ENCODE assay signal across 21 cellular contexts in genomic region chr15:36596915-36597314, GRCh38.
"Had no signal": no experiment of that assay in that cellular context is flagged by ENCODE, and none has a peak within 500 bp of the region (broad histone marks: within the 10 kb centered on the region; RNA-seq: fewer than 3 reads in every experiment).

No MANE protein-coding gene starts in this region.

- H3K9me3 ChIP-seq: colonic mucosa, esophagus squamous epithelium, gastroesophageal sphincter, mucosa of descending colon, ovary, stomach, thoracic aorta, transverse colon had no signal

- H3K4me3 ChIP-seq: colonic mucosa, esophagus squamous epithelium, gastroesophageal sphincter, hepatocyte, mucosa of descending colon, ovary, stomach, thoracic aorta, transverse colon had no signal

- H3K27ac ChIP-seq: colonic mucosa, esophagus squamous epithelium, hepatocyte, ovary, stomach, thoracic aorta, transverse colon had no signal

- DNase-seq: colonic mucosa; dermis blood vessel endothelial cell; esophagus squamous epithelium; foreskin fibroblast; glutamatergic neuron; kidney; mammary epithelial cell; mucosa of descending colon; naive thymus-derived CD8-positive, alpha-beta T cell; ovary; right cardiac atrium; small intestine; stimulated activated CD4-positive, alpha-beta T cell treated with anti-CD3 and anti-CD28 coated beads, Interleukin-12 subunit alpha, Interleukin-12 subunit beta, amount 100 ng/mL, for 4 hours; stimulated activated naive CD4-positive, alpha-beta T cell; stomach; substantia nigra; transverse colon had no signal

- H3K27ac Mint-ChIP-seq: naive thymus-derived CD8-positive, alpha-beta T cell had no signal

- ATAC-seq: gastroesophageal sphincter; mucosa of descending colon; naive thymus-derived CD8-positive, alpha-beta T cell; right cardiac atrium had no signal

- H3K27me3 Mint-ChIP-seq: naive thymus-derived CD8-positive, alpha-beta T cell had no signal

- H3K27me3 ChIP-seq: colonic mucosa, esophagus squamous epithelium, gastroesophageal sphincter, hepatocyte, ovary, stomach, transverse colon had no signal

- H3K4me3 Mint-ChIP-seq: naive thymus-derived CD8-positive, alpha-beta T cell; neural crest cell had no signal

- H2AFZ ChIP-seq: hepatocyte had no signal

- H3K4me2 ChIP-seq: hepatocyte had no signal

- H3K36me3 ChIP-seq: colonic mucosa, esophagus squamous epithelium, gastroesophageal sphincter, ovary, stomach, thoracic aorta, transverse colon had no signal

- H3K9me3 Mint-ChIP-seq: naive thymus-derived CD8-positive, alpha-beta T cell; neural crest cell had no signal

- H3K4me1 ChIP-seq: colonic mucosa had no signal
